21 cellular contexts compared by ENCODE assay signal in the genomic region with DNA sequence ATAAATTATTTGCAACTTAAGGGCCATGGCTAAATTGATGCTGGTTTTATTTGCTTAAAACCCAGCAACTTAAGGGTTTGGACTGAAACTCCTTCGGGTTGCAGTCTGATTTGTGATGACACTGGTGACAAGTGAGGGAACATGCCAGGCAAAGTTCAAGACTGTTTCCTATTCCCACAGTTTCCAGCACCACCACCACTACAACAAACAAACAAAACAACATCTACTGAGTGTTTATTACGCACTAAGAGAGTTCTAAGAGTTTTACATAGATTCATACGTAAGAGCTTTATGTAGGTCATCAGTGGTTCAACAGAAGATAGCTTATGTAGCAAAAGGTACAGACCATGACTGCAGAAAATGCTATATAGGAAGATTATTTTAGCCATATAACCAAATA.
DNase-seq lines count a peak whose midpoint lies in the region; ATAC-seq, FAIRE-seq and TF ChIP-seq lines count a peak whose summit lies in the region.
"Had no signal": no experiment of that assay in that cellular context is flagged by ENCODE, and none has a peak within 500 bp of the region (broad histone marks: within the 10 kb centered on the region; RNA-seq: fewer than 3 reads in every experiment).

No MANE protein-coding gene starts in this region.

- no peak overlapping the region for H4K5ac ChIP-seq in H1 (ENCODE audit: insufficient read length, low read depth, low read length)

- H3K27ac ChIP-seq in ACC112 (ENCODE audit: low read depth, low read length) (no peak overlapping the region), H1 (ENCODE audit: low read depth, low read length) (no peak overlapping the region), foreskin keratinocyte (no peak overlapping the region)
- H3K27ac ChIP-seq: 22Rv1, A549, BLaER1 had no signal

- H3K79me1 ChIP-seq in H1 (ENCODE audit: low read depth, low read length): no peaks in the 10 kb centered on the region

- no peak overlapping the region for H2BK20ac ChIP-seq in H1 (ENCODE audit: low read length)

- no peak overlapping the region for H3K4me3 ChIP-seq in ACC112 (ENCODE audit: low read depth, low read length)
- H3K4me3 ChIP-seq in H1 (ENCODE audit: extremely low read depth in 1 of 4, insufficient read depth in 2 of 4, low read depth in 3 of 4, low read length in 4 of 4): no peak overlapping the region
- H3K4me3 ChIP-seq: A549, BLaER1 had no signal

- no peak overlapping the region for H2BK12ac ChIP-seq in H1 (ENCODE audit: low read depth, low read length)

- H4K91ac ChIP-seq in H1 (replicated peaks; ENCODE audit: insufficient read length, low read length): no peak overlapping the region

- CTCF ChIA-PET in H1 (lab: Charles Lee; ENCODE audit: partially characterized antibody): interaction anchor here (1.0 kb wide), 1 partner anchor 11 kb away, joined by 3 read pairs; no protein-coding TSS in a partner anchor
- CTCF ChIA-PET in activated CD8-positive, alpha-beta T cell treated with anti-CD3 and anti-CD28 coated beads, Interleukin-2, amount 10 ng/mL, durations not matched to agents 7 days and 5 days (lab: Charles Lee): no interaction called here

- H3K27me3 Mint-ChIP-seq in activated CD8-positive, alpha-beta T cell treated with anti-CD3 and anti-CD28 coated beads, Interleukin-2, amount 10 ng/mL, durations not matched to agents 7 days and 5 days (ENCODE audit: low read depth): no peaks in the 10 kb centered on the region
- H3K27me3 Mint-ChIP-seq: CD4-positive, alpha-beta memory T cell; CD4-positive, CD25-positive, alpha-beta regulatory T cell; CD8-positive, alpha-beta memory T cell had no signal

- no peak for FAIRE-seq in H1 (lab: Jason Lieb, UNC)
- FAIRE-seq: A549, G401.6, GM12891, GM19239 had no signal

- H3K36me3 Mint-ChIP-seq in activated CD8-positive, alpha-beta T cell treated with anti-CD3 and anti-CD28 coated beads, Interleukin-2, amount 10 ng/mL, durations not matched to agents 7 days and 5 days (ENCODE audit: low read depth): no peaks in the 10 kb centered on the region
- H3K36me3 Mint-ChIP-seq: CD14-positive monocyte; CD4-positive, alpha-beta memory T cell; CD4-positive, CD25-positive, alpha-beta regulatory T cell; CD8-positive, alpha-beta memory T cell had no signal

- no peaks in the 10 kb centered on the region for H3K4me1 ChIP-seq in ACC112 (ENCODE audit: control insufficient read depth, insufficient read depth, low read length, unreplicated experiment)
- H3K4me1 ChIP-seq in H1 (replicated peaks in 1 of 4; ENCODE audit: control insufficient read depth in 3 of 4, insufficient read depth in 4 of 4, low read length in 3 of 4): no peaks in the 10 kb centered on the region
- no peaks in the 10 kb centered on the region for H3K4me1 ChIP-seq in foreskin keratinocyte
- H3K4me1 ChIP-seq: A549, BE2C, BLaER1 had no signal

- WGBS in H1 (ENCODE audit: extremely low coverage in 1 of 2, insufficient coverage in 1 of 2, insufficient read length in 1 of 2, insufficient replicate concordance in 2 of 2, low coverage in 1 of 2, low lambda C conversion rate in 2 of 2, missing lambda C conversion rate in 1 of 2), 2 experiments: 92% methylated on average over 3 of the region's 3 CpGs; no CpG with 5 or more reads in 1 of the 2 experiments

- H3K23ac ChIP-seq in H1 (ENCODE audit: insufficient read length): no peak overlapping the region

- no peak overlapping the region for H3K14ac ChIP-seq in H1 (ENCODE audit: insufficient read length)

- H3K4me3 Mint-ChIP-seq in activated CD8-positive, alpha-beta T cell treated with anti-CD3 and anti-CD28 coated beads, Interleukin-2, amount 10 ng/mL, durations not matched to agents 7 days and 5 days: no peak overlapping the region
- H3K4me3 Mint-ChIP-seq: CD14-positive monocyte; CD4-positive, alpha-beta memory T cell; CD4-positive, CD25-positive, alpha-beta regulatory T cell; CD8-positive, alpha-beta memory T cell had no signal

- H3K27me3 ChIP-seq in ACC112 (ENCODE audit: insufficient read depth, low read length): no peaks in the 10 kb centered on the region
- H3K27me3 ChIP-seq in H1 (replicated peaks in 1 of 4; ENCODE audit: control insufficient read depth in 3 of 4, extremely low read depth in 1 of 4, insufficient read depth in 3 of 4, low read length in 3 of 4): no peaks in the 10 kb centered on the region
- no peaks in the 10 kb centered on the region for H3K27me3 ChIP-seq in foreskin keratinocyte
- H3K27me3 ChIP-seq: BE2C, BLaER1 had no signal

- no peak for TF ChIP-seq EP300 in H1 (IDR thresholded peaks at IDR 0.05; ENCODE audit: borderline replicate concordance in 1 of 2, low read depth in 2 of 2, low read length in 2 of 2)

- no peaks in the 10 kb centered on the region; the same call in 1 of the 2 replicates for H3K23me2 ChIP-seq in H1 (ENCODE audit: low read depth, low read length)

- no peak overlapping the region for H2BK5ac ChIP-seq in H1 (ENCODE audit: low read depth, low read length)

- DNase-seq in NCI-H460 (ENCODE audit: extremely low read depth, low read depth) (peak; percentile 98), H1 (ENCODE audit: low read depth in 1 of 2, low spot score in 2 of 2) (no peak), foreskin keratinocyte (no peak)
- no peak for DNase-seq in activated CD8-positive, alpha-beta T cell treated with anti-CD3 and anti-CD28 coated beads, Interleukin-2, amount 10 ng/mL, durations not matched to agents 7 days and 5 days
- DNase-seq: ACHN; BE2C; C1 segment of cervical spinal cord; CD4-positive, alpha-beta memory T cell; CD4-positive, CD25-positive, alpha-beta regulatory T cell; CD8-positive, alpha-beta memory T cell; COR-L47; DMS79 treated with DMSO at 0.1 percent for 48 hours; GF-D8 had no signal

- H3K4me1 Mint-ChIP-seq in activated CD8-positive, alpha-beta T cell treated with anti-CD3 and anti-CD28 coated beads, Interleukin-2, amount 10 ng/mL, durations not matched to agents 7 days and 5 days (ENCODE audit: low read depth): no peaks in the 10 kb centered on the region
- H3K4me1 Mint-ChIP-seq: CD14-positive monocyte; CD4-positive, alpha-beta memory T cell; CD8-positive, alpha-beta memory T cell had no signal

- H4K8ac ChIP-seq in H1 (ENCODE audit: extremely low read depth, insufficient read depth, low read length): no peak overlapping the region

- POLR2A ChIA-PET in H1 (lab: Charles Lee; ENCODE audit: partially characterized antibody): interaction anchor here (0.6 kb wide), 1 partner anchor 177 kb away, joined by 4 read pairs; no protein-coding TSS in a partner anchor
- POLR2A ChIA-PET in activated CD8-positive, alpha-beta T cell treated with anti-CD3 and anti-CD28 coated beads, Interleukin-2, amount 10 ng/mL, durations not matched to agents 7 days and 5 days (lab: Charles Lee): no interaction called here

- ATAC-seq in activated CD8-positive, alpha-beta T cell treated with anti-CD3 and anti-CD28 coated beads, Interleukin-2, amount 10 ng/mL, durations not matched to agents 7 days and 5 days: no peak
- no peak for ATAC-seq in foreskin keratinocyte
- ATAC-seq: A549 had no signal

- TF ChIP-seq POLR2A in H1 (IDR thresholded peaks at IDR 0.05; ENCODE audit: control extremely low read depth in 1 of 2, low read depth in 2 of 2, low read length in 2 of 2): no peak

- H3K27ac Mint-ChIP-seq in activated CD8-positive, alpha-beta T cell treated with anti-CD3 and anti-CD28 coated beads, Interleukin-2, amount 10 ng/mL, durations not matched to agents 7 days and 5 days: no peak overlapping the region
- H3K27ac Mint-ChIP-seq: CD14-positive monocyte; CD4-positive, alpha-beta memory T cell; CD4-positive, CD25-positive, alpha-beta regulatory T cell; CD8-positive, alpha-beta memory T cell had no signal

- no peak overlapping the region for H2AK5ac ChIP-seq in H1 (ENCODE audit: low read depth, low read length)

- H3K4me2 ChIP-seq in H1 (ENCODE audit: insufficient read depth in 1 of 2, low read depth in 2 of 2, low read length in 2 of 2): no peak overlapping the region
- H3K4me2 ChIP-seq: A549, BLaER1 had no signal

- no peak for TF ChIP-seq CTCF in H1 (IDR thresholded peaks at IDR 0.05; ENCODE audit: control extremely low read depth in 1 of 3, insufficient read depth in 1 of 3, low read depth in 1 of 3, low read length in 3 of 3)
- no peak for TF ChIP-seq CTCF in foreskin keratinocyte (conservative IDR thresholded peaks at IDR 0.05)

- H3K56ac ChIP-seq in H1 (replicated peaks; ENCODE audit: insufficient read length, low read depth, low read length): no peak overlapping the region

- H4K20me1 ChIP-seq in H1 (replicated peaks in 1 of 2; ENCODE audit: control insufficient read depth in 1 of 2, insufficient read depth in 2 of 2, low read length in 2 of 2): no peaks in the 10 kb centered on the region
- H4K20me1 ChIP-seq: BLaER1 had no signal

- TF ChIP-seq RAD21 in H1 (IDR thresholded peaks at IDR 0.05 in 1 of 2, conservative IDR thresholded peaks at IDR 0.05 in 1 of 2; ENCODE audit: low read depth in 2 of 2, low read length in 2 of 2): no peak

- peaks cover 20% of the 10 kb centered on the region for H3K9me3 Mint-ChIP-seq in activated CD8-positive, alpha-beta T cell treated with anti-CD3 and anti-CD28 coated beads, Interleukin-2, amount 10 ng/mL, durations not matched to agents 7 days and 5 days (ENCODE audit: insufficient read depth)

- no peaks in the 10 kb centered on the region for H3K36me3 ChIP-seq in ACC112 (ENCODE audit: insufficient read depth, low read length)
- H3K36me3 ChIP-seq in H1 (ENCODE audit: control insufficient read depth in 2 of 4, insufficient read depth in 4 of 4, low read length in 3 of 4): no peaks in the 10 kb centered on the region
- H3K36me3 ChIP-seq: BE2C, BLaER1 had no signal

- H2BK15ac ChIP-seq in H1 (ENCODE audit: low read length): no peak overlapping the region

- no peaks in the 10 kb centered on the region for H3K9me3 ChIP-seq in H1 (ENCODE audit: insufficient read depth in 2 of 2, low read depth in 1 of 2, low read length in 1 of 2)
- H3K9me3 ChIP-seq: A549, BLaER1 had no signal

- no peaks in the 10 kb centered on the region for H3K79me2 ChIP-seq in ACC112 (ENCODE audit: control insufficient read depth, insufficient read depth, low read length, unreplicated experiment)
- H3K79me2 ChIP-seq in H1 (ENCODE audit: control insufficient read depth in 1 of 2, insufficient read depth in 2 of 2, low read length in 2 of 2): no peaks in the 10 kb centered on the region

- no peak overlapping the region for H3K18ac ChIP-seq in H1 (ENCODE audit: extremely low read depth, low read length)

- H3K9ac ChIP-seq in H1 (replicated peaks in 1 of 4; ENCODE audit: extremely low read depth in 1 of 4, low read depth in 3 of 4, low read length in 3 of 4): no peak overlapping the region
- H3K9ac ChIP-seq: BLaER1 had no signal

- H3K4ac ChIP-seq in H1 (replicated peaks; ENCODE audit: insufficient read length, low read depth, low read length): no peak overlapping the region

- no peak overlapping the region for H2BK120ac ChIP-seq in H1 (replicated peaks; ENCODE audit: low read depth, low read length)

- H2AFZ ChIP-seq in ACC112 (ENCODE audit: low read length, unreplicated experiment) (peak overlapping the region; percentile 11), H1 (ENCODE audit: low read length) (0 out of 2 replicates have a peak overlapping the region, but pooled peaks have one; percentile 62)

TF ChIP-seq in H1, 55 proteins besides CTCF, POLR2A, EP300 and RAD21 (continues in another document):
- TF ChIP-seq CHD2 (IDR thresholded peaks at IDR 0.05; ENCODE audit: low read length) (no peak), JUN (IDR thresholded peaks at IDR 0.05; ENCODE audit: low read depth, low read length) (no peak)
